Comparison of ENCODE assay signal across 19 cellular contexts in genomic region chr3:10997196-10997595, GRCh38. TPM values are rescaled to one million over a fixed set of nuclear protein-coding genes. Genes with fewer than 3 reads are reported as not detected.
DNase-seq lines count a peak whose midpoint lies in the region; ATAC-seq, FAIRE-seq and TF ChIP-seq lines count a peak whose summit lies in the region.
"Had no signal": no experiment of that assay in that cellular context is flagged by ENCODE, and none has a peak within 500 bp of the region (broad histone marks: within the 10 kb centered on the region; RNA-seq: fewer than 3 reads in every experiment).

No MANE protein-coding gene starts in this region.

- WGBS in liver, result 49% methylated on average over 5 of the region's 5 CpGs
- WGBS in HepG2 (ENCODE audit: low lambda C conversion rate), result 29% methylated on average over 3 of the region's 5 CpGs

- CTCF ChIA-PET in HepG2 (lab: Yijun Ruan, JAX; ENCODE audit: low intra/inter-chr PET ratio, low total read pairs), result no interaction called here

- TF ChIP-seq CTCF in liver (IDR thresholded peaks at IDR 0.05; ENCODE audit: low read depth, low read length, missing input control) (no peak), HepG2 (CRISPR knock-in tag; IDR thresholded peaks at IDR 0.05) (no peak), dorsolateral prefrontal cortex (IDR thresholded peaks at IDR 0.05 in 54 of 56, conservative IDR thresholded peaks at IDR 0.05 in 2 of 56; ENCODE audit: low read depth in 1 of 56, partially characterized antibody in 56 of 56) (peak in 7 of 56 donors; percentile 9 to 28 (median 16)), osteoblast (IDR thresholded peaks at IDR 0.05; ENCODE audit: extremely low read depth, low read depth, low read length) (no peak), coronary artery (IDR thresholded peaks at IDR 0.05) (no peak)

- POLR2A ChIA-PET in HepG2 (lab: Yijun Ruan, JAX), result no interaction called here

- H3K27ac ChIP-seq in liver (ENCODE audit: low read depth in 1 of 2, low read length in 2 of 2) (peak overlapping the region; percentile 93 to 98), HepG2 (ENCODE audit: extremely low read length, insufficient read depth, low read length) (no peak overlapping the region), dorsolateral prefrontal cortex (peak overlapping the region; percentile 47 to 98 (median 95)), osteoblast (ENCODE audit: low read depth, low read length) (no peak overlapping the region), coronary artery (no peak overlapping the region)
- H3K27ac ChIP-seq: 22Rv1; BLaER1 treated with 17β-estradiol and CSF1 and Interleukin-3, amounts not matched to agents 10 nM and 100 nM had no signal

- H3K4me2 ChIP-seq in HepG2 (ENCODE audit: low read depth, low read length) (no peak overlapping the region), osteoblast (ENCODE audit: insufficient read depth, low read length) (no peak overlapping the region)
- H3K4me2 ChIP-seq: BLaER1 treated with 17β-estradiol and CSF1 and Interleukin-3, amounts not matched to agents 10 nM and 100 nM had no signal

- no peak overlapping the region for H3K9ac ChIP-seq in liver (ENCODE audit: low read depth in 1 of 2, low read length in 2 of 2)
- H3K9ac ChIP-seq in HepG2 (ENCODE audit: insufficient read depth, low read depth, low read length), result no peak overlapping the region
- H3K9ac ChIP-seq: BLaER1 treated with 17β-estradiol and CSF1 and Interleukin-3, amounts not matched to agents 10 nM and 100 nM had no signal

- H2AFZ ChIP-seq in HepG2 (ENCODE audit: low read length), result no peak overlapping the region
- H2AFZ ChIP-seq in osteoblast (ENCODE audit: low read length), result no peak overlapping the region

- FAIRE-seq in HepG2 (lab: Jason Lieb, UNC), result no peak
- FAIRE-seq: GM12892, H1, HTR-8/SVneo had no signal

- H3K4me1 ChIP-seq in liver (ENCODE audit: control insufficient read depth in 4 of 4, insufficient read depth in 4 of 4, low read length in 3 of 4), result peaks cover 12 to 83% (median 80%) of the 10 kb centered on the region in 4 donors
- H3K4me1 ChIP-seq in HepG2 (ENCODE audit: insufficient read depth, low read length), result peaks cover 31% of the 10 kb centered on the region
- no peaks in the 10 kb centered on the region for H3K4me1 ChIP-seq in osteoblast (ENCODE audit: insufficient read depth, low read length)
- H3K4me1 ChIP-seq: HAP-1 had no signal

- H3K27me3 ChIP-seq in liver (ENCODE audit: control insufficient read depth in 4 of 4, insufficient read depth in 4 of 4, low read length in 3 of 4) (no peaks in the 10 kb centered on the region), HepG2 (ENCODE audit: control insufficient read depth in 1 of 2, insufficient read depth in 2 of 2, low read length in 2 of 2) (peaks cover 3 to 16% of the 10 kb centered on the region in 2 experiments; a peak in 3 of 5 replicates), dorsolateral prefrontal cortex (peaks cover 0 to 10% (median 0%) of the 10 kb centered on the region in 45 donors), osteoblast (ENCODE audit: insufficient read depth, low read length) (peaks cover 60% of the 10 kb centered on the region)

- H3K9me3 ChIP-seq in liver (ENCODE audit: control insufficient read depth in 4 of 4, low read length in 3 of 4) (no peaks in the 10 kb centered on the region), HepG2 (ENCODE audit: low read length) (no peaks in the 10 kb centered on the region), osteoblast (ENCODE audit: low read depth, low read length) (no peaks in the 10 kb centered on the region)
- H3K9me3 ChIP-seq: BLaER1 treated with 17β-estradiol and CSF1 and Interleukin-3, amounts not matched to agents 10 nM and 100 nM; HAP-1 had no signal

- TF ChIP-seq POLR2A in HepG2 (IDR thresholded peaks at IDR 0.05; ENCODE audit: insufficient read depth in 1 of 2, low read depth in 2 of 2, low read length in 2 of 2), result no peak

- no TSS peak for BruUV-seq in HepG2 (replicated peaks; lab: Mats Ljungman, UMichigan)

- intact Hi-C loops in HepG2 (cut with micrococcal nuclease; ENCODE audit: unreplicated experiment), result no loop called here
- intact Hi-C loops in dorsolateral prefrontal cortex (cut with DNase I), result no loop called here

- DNase-seq in HepG2 (ENCODE audit: low spot score) (no peak), dorsolateral prefrontal cortex (peak in 1 of 10 donors; percentile 20), osteoblast (ENCODE audit: insufficient read length, low spot score, missing footprints) (peak; percentile 69), coronary artery (ENCODE audit: low spot score) (no peak), AG08396 (ENCODE audit: low spot score) (no peak), A172 (ENCODE audit: low spot score) (no peak)
- DNase-seq: Calu3; CD4-positive, CD25-positive, alpha-beta regulatory T cell; DMS 273 treated with DMSO at 0.1 percent for 48 hours; GDM1; HFFc6 had no signal

- no peak for TF ChIP-seq EP300 in HepG2 (IDR thresholded peaks at IDR 0.05; ENCODE audit: low read depth in 2 of 2, low read length in 2 of 2)
- no peak for TF ChIP-seq EP300 in HepG2 (CRISPR knock-in tag; IDR thresholded peaks at IDR 0.05; ENCODE audit: borderline replicate concordance)

- no peak for TF ChIP-seq RAD21 in liver (IDR thresholded peaks at IDR 0.05)
- no peak for TF ChIP-seq RAD21 in HepG2 (CRISPR knock-in tag; IDR thresholded peaks at IDR 0.05)

- H3K79me2 ChIP-seq in HepG2 (ENCODE audit: insufficient read depth, low read length), result no peaks in the 10 kb centered on the region
- H3K79me2 ChIP-seq in osteoblast (ENCODE audit: insufficient read depth, low read length), result no peaks in the 10 kb centered on the region

- no peaks in the 10 kb centered on the region for H4K20me1 ChIP-seq in HepG2 (ENCODE audit: insufficient read depth, low read length)
- no peaks in the 10 kb centered on the region for H4K20me1 ChIP-seq in osteoblast (ENCODE audit: insufficient read depth, low read length)

- no peak for ATAC-seq in HepG2
- no peak for ATAC-seq in GM21381 (IDR thresholded peaks at IDR 0.05; ENCODE audit: unreplicated experiment)

- in situ Hi-C loops in HepG2 (cut with HindIII; ENCODE audit: extremely low pct_ligation_motif_present, low pct_unique_long_range_greater_than_20kb), result no loop called here

- H3K4me3 ChIP-seq in liver (ENCODE audit: low read depth in 1 of 3, low read length in 3 of 3), result no peak overlapping the region
- H3K4me3 ChIP-seq in HepG2 (replicated peaks in 1 of 3; ENCODE audit: insufficient read depth in 1 of 3, low read depth in 2 of 3, low read length in 3 of 3), result no peak overlapping the region
- peak overlapping the region in 51 of 59 donors; percentile 1 to 90 (median 75) for H3K4me3 ChIP-seq in dorsolateral prefrontal cortex
- H3K4me3 ChIP-seq in osteoblast (ENCODE audit: insufficient read depth, low read length), result no peak overlapping the region
- no peak overlapping the region for H3K4me3 ChIP-seq in coronary artery
- H3K4me3 ChIP-seq: BLaER1 treated with 17β-estradiol and CSF1 and Interleukin-3, amounts not matched to agents 10 nM and 100 nM; HAP-1 had no signal

- H3K36me3 ChIP-seq in liver (ENCODE audit: control insufficient read depth in 4 of 4, insufficient read depth in 3 of 4, low read depth in 1 of 4, low read length in 3 of 4) (no peaks in the 10 kb centered on the region), HepG2 (replicated peaks in 1 of 2; ENCODE audit: control insufficient read depth in 1 of 2, insufficient read depth in 2 of 2, low read length in 2 of 2) (no peaks in the 10 kb centered on the region), osteoblast (ENCODE audit: insufficient read depth, low read length) (no peaks in the 10 kb centered on the region)
- H3K36me3 ChIP-seq: BLaER1 treated with 17β-estradiol and CSF1 and Interleukin-3, amounts not matched to agents 10 nM and 100 nM; HAP-1 had no signal

TF ChIP-seq in HepG2, 621 proteins besides CTCF, POLR2A, EP300 and RAD21 (continues in another document):
- TF ChIP-seq FOXJ3 (CRISPR knock-in tag; IDR thresholded peaks at IDR 0.05; ENCODE audit: borderline replicate concordance) (no peak), ZNF883 (CRISPR knock-in tag; IDR thresholded peaks at IDR 0.05; ENCODE audit: not compliant biosample characterization) (no peak)

RNA-seq across cellular contexts. Expression of gene SLC6A1, which starts 4.6 kb away (rescaled TPM):
- 10 to 100 TPM; 26.2 to 71.9 TPM for total RNA-seq in liver
- polyA plus RNA-seq in liver, result 10 to 100 TPM; 16.0 to 41.4 TPM
- not detected in 2 replicates for total RNA-seq in HepG2 (2016; rRNA removed; fragmentation: Illumina TruSeq; extraction: Trizol)
- total RNA-seq in HepG2 (2016; cell fraction: cytosol; rRNA removed; fragmentation: Illumina TruSeq; extraction: Trizol; ENCODE audit: low read depth), result not detected in 2 replicates
- not detected in 2 replicates for total RNA-seq in HepG2 (2016; cell fraction: insoluble cytoplasmic fraction; rRNA removed; fragmentation: Illumina TruSeq; extraction: Trizol)
- total RNA-seq in HepG2 (2016; cell fraction: membrane; rRNA removed; fragmentation: Illumina TruSeq; extraction: Trizol), result not detected in 2 replicates
- not detected in 2 replicates for total RNA-seq in HepG2 (2016; cell fraction: nucleus; rRNA removed; fragmentation: Illumina TruSeq; extraction: Trizol)
- polyA plus RNA-seq in HepG2 (2011; rRNA removed), result 0.04 TPM in 1 of 2 replicates, not detected in the other
- not detected in 2 replicates for polyA plus RNA-seq in HepG2 (2011; cell fraction: cytosol; rRNA removed)
- polyA plus RNA-seq in HepG2 (2011; cell fraction: nucleus; rRNA removed), result 0.03 and 0.05 TPM in 2 replicates
- 0.07 TPM in 1 of 2 replicates, not detected in the other for polyA plus RNA-seq in HepG2 (2012)
- polyA plus RNA-seq in HepG2 (2016; cell fraction: cytosol; fragmentation: Illumina TruSeq; extraction: Trizol; ENCODE audit: low read depth), result not detected in 2 replicates
- polyA plus RNA-seq in HepG2 (2016; cell fraction: insoluble cytoplasmic fraction; fragmentation: Illumina TruSeq; extraction: Trizol; ENCODE audit: low read depth), result not detected in 2 replicates
- polyA plus RNA-seq in HepG2 (2016; cell fraction: membrane; fragmentation: Illumina TruSeq; extraction: Trizol; ENCODE audit: low read depth), result not detected in 2 replicates
- not detected in 2 replicates for polyA plus RNA-seq in HepG2 (2016; cell fraction: nucleus; fragmentation: Illumina TruSeq; extraction: Trizol; ENCODE audit: insufficient read depth, low read depth)
- not detected in 2 replicates for polyA minus RNA-seq in HepG2 (2011; rRNA and poly(A)+ RNA removed; ENCODE audit: low replicate concordance)
- polyA minus RNA-seq in HepG2 (2011; cell fraction: cytosol; rRNA and poly(A)+ RNA removed), result not detected in 2 replicates
- not detected in 2 replicates for polyA minus RNA-seq in HepG2 (2011; cell fraction: nucleus; rRNA and poly(A)+ RNA removed)
- total RNA-seq in dorsolateral prefrontal cortex, result 100 to 1,000 TPM; 127 to 356 (median 209) TPM
- not detected in 2 replicates for total RNA-seq in osteoblast
- total RNA-seq in A172 (2014; rRNA removed; shearing (Covaris generic)), result not detected in 2 replicates
- total RNA-seq: Calu3; CD4-positive, CD25-positive, alpha-beta regulatory T cell; HFFc6 had no signal
- polyA plus RNA-seq: CD4-positive, CD25-positive, alpha-beta regulatory T cell had no signal

Comparison
In these comparisons a context has a peak if more than half of its experiments do, and no peak if none do; other contexts are left out.
1. H3K27ac ChIP-seq: peak in liver (2 of 2) and dorsolateral prefrontal cortex (59 of 59); none in HepG2 (single experiment), osteoblast (single experiment) and coronary artery (0 of 2).
2. RNA of gene SLC6A1, which starts 4.6 kb away (total RNA-seq): 127 to 356 TPM in dorsolateral prefrontal cortex and 26.2 to 71.9 TPM in liver; not detected in HepG2, not detected in osteoblast and not detected in A172; every median in the first group is over 10 times any median in the second.
3. H3K4me3 ChIP-seq: peak in dorsolateral prefrontal cortex (51 of 59); none in liver (0 of 3), HepG2 (0 of 3), osteoblast (single experiment) and coronary artery (single experiment).